Comparison of ENCODE assay signal across 1 cellular context in genomic region chr12:57224973-57225679, GRCh38.
TF ChIP-seq lines count a peak whose summit lies in the region.

No MANE protein-coding gene starts in this region.

TF ChIP-seq in HepG2, 621 proteins besides CTCF, POLR2A, EP300 and RAD21 (continued from another document and continues in another):
- TF ChIP-seq ZNF687 (CRISPR knock-in tag; IDR thresholded peaks at IDR 0.05) (peak; percentile 49; the same call in 1 of the 2 replicates), HMGXB4 (CRISPR knock-in tag; IDR thresholded peaks at IDR 0.05; ENCODE audit: borderline replicate concordance in 1 of 2, low read depth in 1 of 2) (peak in 1 of 2 experiments; percentile 56; a peak in 1 of 4 replicates), HNF1A (IDR thresholded peaks at IDR 0.05; ENCODE audit: low read depth) (no peak), HNF1A (CRISPR knock-in tag; IDR thresholded peaks at IDR 0.05; ENCODE audit: borderline replicate concordance) (no peak), ZNF609 (CRISPR knock-in tag; IDR thresholded peaks at IDR 0.05; ENCODE audit: borderline replicate concordance) (no peak), SP2 (CRISPR knock-in tag; IDR thresholded peaks at IDR 0.05) (no peak), ZNF607 (CRISPR knock-in tag; IDR thresholded peaks at IDR 0.05; ENCODE audit: borderline replicate concordance) (0 out of 2 replicates have a peak, but pooled peaks have one; percentile 40), GABPB1 (CRISPR knock-in tag; IDR thresholded peaks at IDR 0.05) (peak; percentile 55; the same call in 1 of the 2 replicates), HCFC1 (IDR thresholded peaks at IDR 0.05; ENCODE audit: low read depth, low read length) (no peak), TOE1 (CRISPR knock-in tag; IDR thresholded peaks at IDR 0.05) (no peak), RAD51 (IDR thresholded peaks at IDR 0.05; ENCODE audit: borderline replicate concordance) (no peak), MED8 (CRISPR knock-in tag; IDR thresholded peaks at IDR 0.05; ENCODE audit: insufficient replicate concordance) (no peak), ZHX1 (CRISPR knock-in tag; IDR thresholded peaks at IDR 0.05; ENCODE audit: low read depth) (0 out of 2 replicates have a peak, but pooled peaks have one; percentile 50), FOSL1 (CRISPR knock-in tag; IDR thresholded peaks at IDR 0.05; ENCODE audit: borderline replicate concordance) (no peak), NR2F1 (CRISPR knock-in tag; IDR thresholded peaks at IDR 0.05) (no peak), ZNF777 (CRISPR knock-in tag; IDR thresholded peaks at IDR 0.05) (peak; percentile 96), KDM2A (CRISPR knock-in tag; IDR thresholded peaks at IDR 0.05; ENCODE audit: borderline replicate concordance, low read depth) (0 out of 2 replicates have a peak, but pooled peaks have one; percentile 21), HNF1B (CRISPR knock-in tag; IDR thresholded peaks at IDR 0.05) (no peak), FLYWCH1 (CRISPR knock-in tag; IDR thresholded peaks at IDR 0.05) (no peak), ZNF781 (CRISPR knock-in tag; IDR thresholded peaks at IDR 0.05; ENCODE audit: borderline replicate concordance, not compliant biosample characterization) (no peak), FOXP1 (IDR thresholded peaks at IDR 0.05) (no peak), FOXP1 (CRISPR knock-in tag; IDR thresholded peaks at IDR 0.05) (no peak), ZBTB14 (CRISPR knock-in tag; IDR thresholded peaks at IDR 0.05) (peak; percentile 24; the same call in 1 of the 2 replicates), ZNF205 (CRISPR knock-in tag; IDR thresholded peaks at IDR 0.05) (0 out of 2 replicates have a peak, but pooled peaks have one; percentile 27), E2F2 (CRISPR knock-in tag; IDR thresholded peaks at IDR 0.05; ENCODE audit: borderline replicate concordance) (no peak), ISX (CRISPR knock-in tag; conservative IDR thresholded peaks at IDR 0.05) (no peak), ETV5 (CRISPR knock-in tag; IDR thresholded peaks at IDR 0.05; ENCODE audit: borderline replicate concordance) (no peak; the same call in 1 of the 2 replicates), TFDP1 (CRISPR knock-in tag; IDR thresholded peaks at IDR 0.05; ENCODE audit: borderline replicate concordance) (peak; percentile 12; the same call in 1 of the 2 replicates), NBN (conservative IDR thresholded peaks at IDR 0.05) (no peak), PITX1 (CRISPR knock-in tag; IDR thresholded peaks at IDR 0.05) (no peak), PTBP1 (IDR thresholded peaks at IDR 0.05; ENCODE audit: low read depth, low read length, poor library complexity, severe bottlenecking) (no peak), ZNF557 (CRISPR knock-in tag; IDR thresholded peaks at IDR 0.05) (no peak)
